ENCODE assay signal across 8 cellular contexts in genomic region chr7:22822486-22823141, GRCh38. TPM values are rescaled to one million over a fixed set of nuclear protein-coding genes. Genes with fewer than 3 reads are reported as not detected.
DNase-seq lines count a peak whose midpoint lies in the region; ATAC-seq and TF ChIP-seq lines count a peak whose summit lies in the region.

Gene TOMM7, minus strand, starts transcription at chr7:22822849. Its CDS starts 70 bp downstream, at chr7:22822779.

- ATAC-seq in GM21529 (IDR thresholded peaks at IDR 0.05; ENCODE audit: unreplicated experiment): peak; percentile 84

- H3K9me3 ChIP-seq in mononuclear cell (ENCODE audit: low read depth, low read length): no peaks in the 10 kb centered on the region

- TF ChIP-seq CTCF in epithelial cell of esophagus (IDR thresholded peaks at IDR 0.05; ENCODE audit: insufficient read depth, low read depth, low read length, missing control alignments): peak; percentile 46

- H3K4me1 Mint-ChIP-seq in IgD-negative memory B cell: peaks cover 17 to 30% (median 20%) of the 10 kb centered on the region in 3 donors

- H3K9me3 Mint-ChIP-seq in IgD-negative memory B cell: no peaks in the 10 kb centered on the region

- peak; percentile 96 for DNase-seq in DMS153 (lab: John Stamatoyannopoulos, UW)
- peak; percentile 92 for DNase-seq in OCI-M2 (lab: John Stamatoyannopoulos, UW; ENCODE audit: unreplicated experiment)
- DNase-seq in activated T-cell treated with anti-CD3 and anti-CD28 coated beads for 4 hours: peak; percentile 77
- DNase-seq in epithelial cell of esophagus (ENCODE audit: low read depth): peak; percentile 96
- DNase-seq in stimulated activated CD8-positive, alpha-beta memory T cell treated with anti-CD3 and anti-CD28 coated beads, Interleukin-4, amount 100 ng/mL, for 1 hour (ENCODE audit: low read depth in 2 of 2, low spot score in 1 of 2): peak; percentile 61 to 78

- H3K27ac Mint-ChIP-seq in IgD-negative memory B cell: peak within 1 kb of the TSS; percentile 96 to 99 (median 99)

- H3K4me3 Mint-ChIP-seq in IgD-negative memory B cell: peak within 1 kb of the TSS; percentile 98 to 100 (median 99)

- peaks cover 28% of the 10 kb centered on the region for H3K4me1 ChIP-seq in mononuclear cell (ENCODE audit: insufficient read depth, low read length)

- peaks cover 2% of the 10 kb centered on the region for H3K27me3 Mint-ChIP-seq in IgD-negative memory B cell

- H3K4me3 ChIP-seq in epithelial cell of esophagus (ENCODE audit: low read length) (peak within 1 kb of the TSS; percentile 89), mononuclear cell (ENCODE audit: low read length) (peak within 1 kb of the TSS; percentile 91)

- H3K36me3 Mint-ChIP-seq in IgD-negative memory B cell: peaks cover 7% of the 10 kb centered on the region

- H3K27me3 ChIP-seq in mononuclear cell (ENCODE audit: insufficient read depth, low read length): peaks cover 22% of the 10 kb centered on the region

RNA-seq across cellular contexts. Expression of gene TOMM7, which starts in this region (rescaled TPM):
- polyA plus RNA-seq in IgD-negative memory B cell: 479 TPM
- total RNA-seq in mononuclear cell: 343 TPM

Comparison
In these comparisons a context has a peak if more than half of its experiments do, and no peak if none do; other contexts are left out.
1. Peak in every context shown above with its lines: DNase-seq, ATAC-seq and H3K4me3 ChIP-seq.